ENCODE assay signal across 16 cellular contexts in the genomic region with DNA sequence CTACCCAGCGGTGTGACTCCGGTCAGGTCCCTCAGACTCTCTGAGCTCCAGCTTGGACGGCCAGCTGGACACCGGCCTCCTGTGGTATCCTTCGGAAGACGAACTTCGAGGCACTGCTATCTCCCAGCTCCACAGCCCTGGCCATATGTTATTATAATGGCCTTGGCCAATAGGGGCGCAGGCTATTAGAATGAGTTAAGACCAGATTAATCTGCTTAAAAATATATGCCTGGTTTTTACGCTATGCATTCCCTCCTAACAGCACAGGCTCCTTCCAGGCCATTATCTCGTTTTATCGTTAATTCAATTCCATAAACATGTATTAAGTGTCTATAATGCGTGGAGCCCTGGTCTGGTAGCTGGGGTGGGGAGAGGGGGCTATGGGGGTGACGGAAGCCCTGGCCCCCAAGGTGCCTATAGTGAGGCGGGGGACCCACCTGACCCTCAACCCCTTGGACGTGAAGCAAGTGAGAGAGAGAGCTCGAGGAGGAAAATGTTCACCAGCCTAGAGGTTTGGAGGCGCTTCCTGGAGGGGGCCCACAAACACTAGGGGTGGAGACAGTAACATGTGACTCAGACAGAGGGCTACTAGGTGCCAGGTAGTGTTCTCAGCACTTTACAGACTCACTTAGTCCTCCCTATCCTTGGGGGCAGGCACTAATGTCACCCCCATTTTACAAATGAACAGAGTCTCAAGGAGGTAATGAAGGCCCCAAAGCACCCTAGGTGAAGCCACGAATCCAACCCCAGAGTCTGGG. TPM values are rescaled to one million over a fixed set of nuclear protein-coding genes. Genes with fewer than 3 reads are reported as not detected.
DNase-seq lines count a peak whose midpoint lies in the region; ATAC-seq, FAIRE-seq and TF ChIP-seq lines count a peak whose summit lies in the region.
"Had no signal": no experiment of that assay in that cellular context is flagged by ENCODE, and none has a peak within 500 bp of the region (broad histone marks: within the 10 kb centered on the region; RNA-seq: fewer than 3 reads in every experiment).

No MANE protein-coding gene starts in this region.

- TF ChIP-seq RAD21 in H1 (IDR thresholded peaks at IDR 0.05 in 1 of 2, conservative IDR thresholded peaks at IDR 0.05 in 1 of 2; ENCODE audit: low read depth in 2 of 2, low read length in 2 of 2), result no peak

- H3K14ac ChIP-seq in H1 (ENCODE audit: insufficient read length), result no peak overlapping the region

- no peak overlapping the region for H3K23ac ChIP-seq in H1 (ENCODE audit: insufficient read length)

- H3K27ac ChIP-seq in H1 (ENCODE audit: low read depth, low read length), result no peak overlapping the region
- no peak overlapping the region for H3K27ac ChIP-seq in smooth muscle cell (ENCODE audit: low read depth)
- H3K27ac ChIP-seq: SK-N-MC had no signal

- ATAC-seq in SK-N-SH treated with all-trans-retinoic acid at 6 μM for 48 hours (no peak), HG03045 (IDR thresholded peaks at IDR 0.05; ENCODE audit: unreplicated experiment) (no peak)
- ATAC-seq in activated CD4-positive, CD25-positive, alpha-beta regulatory T cell treated with anti-CD3 and anti-CD28 coated beads, Interleukin-2, amount 50 U/mL, for 24 hours, result no peak

- no peak overlapping the region for H3K4ac ChIP-seq in H1 (replicated peaks; ENCODE audit: insufficient read length, low read depth, low read length)

- FAIRE-seq in H1 (lab: Jason Lieb, UNC), result no peak
- FAIRE-seq: A204.1 had no signal

- H3K4me3 ChIP-seq in BE2C (ENCODE audit: low read depth, low read length) (no peak overlapping the region), Caco-2 (ENCODE audit: low read depth, low read length) (no peak overlapping the region), H1 (ENCODE audit: extremely low read depth in 1 of 4, insufficient read depth in 2 of 4, low read depth in 3 of 4, low read length in 4 of 4) (no peak overlapping the region), smooth muscle cell (no peak overlapping the region)
- H3K4me3 ChIP-seq: SK-N-MC had no signal

- no peak overlapping the region for H4K91ac ChIP-seq in H1 (replicated peaks; ENCODE audit: insufficient read length, low read length)

- H3K23me2 ChIP-seq in H1 (ENCODE audit: low read depth, low read length), result peaks cover 5% of the 10 kb centered on the region; the same call in 1 of the 2 replicates

- no peak overlapping the region for H3K4me2 ChIP-seq in H1 (ENCODE audit: insufficient read depth in 1 of 2, low read depth in 2 of 2, low read length in 2 of 2)
- H3K4me2 ChIP-seq in smooth muscle cell, result no peak overlapping the region

- peaks cover 6% of the 10 kb centered on the region for H3K36me3 Mint-ChIP-seq in Caco-2 (ENCODE audit: insufficient read depth, unreplicated experiment)

- H3K27me3 ChIP-seq in BE2C, result no peaks in the 10 kb centered on the region
- no peaks in the 10 kb centered on the region for H3K27me3 ChIP-seq in Caco-2 (replicated peaks; ENCODE audit: control insufficient read depth, insufficient read depth, low read length)
- H3K27me3 ChIP-seq in H1 (replicated peaks in 1 of 4; ENCODE audit: control insufficient read depth in 3 of 4, extremely low read depth in 1 of 4, insufficient read depth in 3 of 4, low read length in 3 of 4), result peaks cover 0 to 7% (median 6%) of the 10 kb centered on the region in 4 experiments; a peak in 3 of 7 replicates
- peaks cover 13% of the 10 kb centered on the region for H3K27me3 ChIP-seq in smooth muscle cell (ENCODE audit: low read depth)

- CTCF ChIA-PET in Caco-2 (lab: Charles Lee), result no interaction called here
- CTCF ChIA-PET in H1 (lab: Charles Lee; ENCODE audit: partially characterized antibody), result interaction anchor here (0.8 to 4.3 kb wide), 17 partner anchors 11 to 217 kb away, joined by 3 to 26 read pairs (median 5); partner anchors contain the start of genes NDUFA6 and NFAM1

- H3K4me1 ChIP-seq in BE2C (peaks cover 50% of the 10 kb centered on the region), Caco-2 (peaks cover 56% of the 10 kb centered on the region), H1 (replicated peaks in 1 of 4; ENCODE audit: control insufficient read depth in 3 of 4, insufficient read depth in 4 of 4, low read length in 3 of 4) (peaks cover 0 to 25% (median 15%) of the 10 kb centered on the region in 4 experiments; a peak in 6 of 7 replicates), smooth muscle cell (ENCODE audit: low read depth) (peaks cover 26% of the 10 kb centered on the region)

- H3K4me1 Mint-ChIP-seq in Caco-2 (ENCODE audit: low read depth, unreplicated experiment), result peaks cover 52% of the 10 kb centered on the region

- POLR2A ChIA-PET in Caco-2 (lab: Charles Lee) (no interaction called here), H1 (lab: Charles Lee; ENCODE audit: partially characterized antibody) (no interaction called here)

- H3K79me2 ChIP-seq in H1 (ENCODE audit: control insufficient read depth in 1 of 2, insufficient read depth in 2 of 2, low read length in 2 of 2) (no peaks in the 10 kb centered on the region), smooth muscle cell (ENCODE audit: low read depth) (no peaks in the 10 kb centered on the region)

- no TSS peak for BruUV-seq in Caco-2 (replicated peaks; lab: Mats Ljungman, UMichigan)

- no peaks in the 10 kb centered on the region for H3K36me3 ChIP-seq in BE2C
- H3K36me3 ChIP-seq in Caco-2 (ENCODE audit: control insufficient read depth, insufficient read depth, low read length), result no peaks in the 10 kb centered on the region
- H3K36me3 ChIP-seq in H1 (ENCODE audit: control insufficient read depth in 2 of 4, insufficient read depth in 4 of 4, low read length in 3 of 4), result no peaks in the 10 kb centered on the region
- H3K36me3 ChIP-seq in smooth muscle cell (ENCODE audit: low read depth), result no peaks in the 10 kb centered on the region

- H2BK12ac ChIP-seq in H1 (ENCODE audit: low read depth, low read length), result no peak overlapping the region

- 88% methylated on average over 15 of the region's 18 CpGs; no CpG with 5 or more reads in 1 of the 2 experiments for WGBS in H1 (ENCODE audit: extremely low coverage in 1 of 2, insufficient coverage in 1 of 2, insufficient read length in 1 of 2, insufficient replicate concordance in 2 of 2, low coverage in 1 of 2, low lambda C conversion rate in 2 of 2, missing lambda C conversion rate in 1 of 2), 2 experiments
- 95% methylated on average over 18 of the region's 18 CpGs for WGBS in smooth muscle cell (ENCODE audit: low lambda C conversion rate)

- H2BK120ac ChIP-seq in H1 (replicated peaks; ENCODE audit: low read depth, low read length), result no peak overlapping the region

- H3F3A ChIP-seq in smooth muscle cell (ENCODE audit: low read depth), result no peaks in the 10 kb centered on the region

- DNase-seq in BE2C, result peak; percentile 73
- DNase-seq in Caco-2, result no peak
- no peak for DNase-seq in H1 (ENCODE audit: low read depth in 1 of 2, low spot score in 2 of 2)
- no peak for DNase-seq in NAMALWA (ENCODE audit: low spot score)
- DNase-seq in smooth muscle cell (lab: John Stamatoyannopoulos, UW; ENCODE audit: unreplicated experiment), result no peak
- DNase-seq: DMS 273 treated with DMSO at 0.1 percent for 48 hours, H7, MM.1S, NCI-H1417, NCI-H2029 treated with DMSO at 0.1 percent for 48 hours, NCI-H510A treated with DMSO at 0.1 percent for 48 hours had no signal

- H4K5ac ChIP-seq in H1 (ENCODE audit: insufficient read length, low read depth, low read length), result no peak overlapping the region

- no peak overlapping the region for H3K4me3 Mint-ChIP-seq in Caco-2 (ENCODE audit: unreplicated experiment)

- H3K18ac ChIP-seq in H1 (ENCODE audit: extremely low read depth, low read length), result no peak overlapping the region

- 0 out of 2 replicates have a peak, but pooled peaks cover 3% of the 10 kb centered on the region for H3K79me1 ChIP-seq in H1 (ENCODE audit: low read depth, low read length)

- no peaks in the 10 kb centered on the region for H3K27me3 Mint-ChIP-seq in Caco-2 (ENCODE audit: insufficient read depth, unreplicated experiment)

- no peak for TF ChIP-seq POLR2A in H1 (IDR thresholded peaks at IDR 0.05; ENCODE audit: control extremely low read depth in 1 of 2, low read depth in 2 of 2, low read length in 2 of 2)

- intact Hi-C loops in Caco-2 (cut with micrococcal nuclease; ENCODE audit: unreplicated experiment), result no loop called here

- H4K20me1 ChIP-seq in H1 (replicated peaks in 1 of 2; ENCODE audit: control insufficient read depth in 1 of 2, insufficient read depth in 2 of 2, low read length in 2 of 2), result peaks cover 2 to 11% of the 10 kb centered on the region in 2 experiments
- peaks cover 44% of the 10 kb centered on the region for H4K20me1 ChIP-seq in smooth muscle cell (ENCODE audit: low read depth)

- no peak overlapping the region for H3K56ac ChIP-seq in H1 (replicated peaks; ENCODE audit: insufficient read length, low read depth, low read length)

- no peak overlapping the region for H2BK15ac ChIP-seq in H1 (ENCODE audit: low read length)

- H3K9me3 ChIP-seq in BE2C (no peaks in the 10 kb centered on the region), Caco-2 (no peaks in the 10 kb centered on the region), H1 (ENCODE audit: insufficient read depth in 2 of 2, low read depth in 1 of 2, low read length in 1 of 2) (no peaks in the 10 kb centered on the region), smooth muscle cell (replicated peaks; ENCODE audit: low read depth) (no peaks in the 10 kb centered on the region)

- H2BK20ac ChIP-seq in H1 (ENCODE audit: low read length), result no peak overlapping the region

- no peak overlapping the region for H2AK5ac ChIP-seq in H1 (ENCODE audit: low read depth, low read length)

- H3K9me3 Mint-ChIP-seq in Caco-2 (ENCODE audit: unreplicated experiment), result no peaks in the 10 kb centered on the region

- TF ChIP-seq EP300 in H1 (IDR thresholded peaks at IDR 0.05; ENCODE audit: borderline replicate concordance in 1 of 2, low read depth in 2 of 2, low read length in 2 of 2), result no peak

- TF ChIP-seq CTCF in BE2C (IDR thresholded peaks at IDR 0.05; ENCODE audit: low read depth, low read length) (peak; percentile 34), Caco-2 (IDR thresholded peaks at IDR 0.05; ENCODE audit: insufficient read depth in 1 of 2, low read depth in 1 of 2, low read length in 1 of 2, severe bottlenecking in 1 of 2, unreplicated experiment in 1 of 2) (no peak), H1 (IDR thresholded peaks at IDR 0.05; ENCODE audit: control extremely low read depth in 1 of 3, insufficient read depth in 1 of 3, low read depth in 1 of 3, low read length in 3 of 3) (no peak), smooth muscle cell (IDR thresholded peaks at IDR 0.05; ENCODE audit: borderline replicate concordance, insufficient read depth, poor library complexity, severe bottlenecking) (no peak)

- H2AFZ ChIP-seq in H1 (ENCODE audit: low read length), result no peak overlapping the region
- no peak overlapping the region for H2AFZ ChIP-seq in smooth muscle cell (ENCODE audit: low read depth)

- peak overlapping the region; percentile 51 for H3K27ac Mint-ChIP-seq in Caco-2 (ENCODE audit: unreplicated experiment)

- H4K8ac ChIP-seq in H1 (ENCODE audit: extremely low read depth, insufficient read depth, low read length), result peak overlapping the region; percentile 51; the same call in 1 of the 2 replicates

- H3K9ac ChIP-seq in H1 (replicated peaks in 1 of 4; ENCODE audit: extremely low read depth in 1 of 4, low read depth in 3 of 4, low read length in 3 of 4), result no peak overlapping the region
- H3K9ac ChIP-seq in smooth muscle cell (ENCODE audit: low read depth), result no peak overlapping the region

- no peak overlapping the region for H2BK5ac ChIP-seq in H1 (ENCODE audit: low read depth, low read length)

RNA-seq across cellular contexts. Expression of gene TCF20, which starts 37.5 kb away (rescaled TPM):
- polyA plus RNA-seq in BE2C (2012; ENCODE audit: insufficient read depth, insufficient read length, low read depth), result 73.0 TPM
- total RNA-seq in Caco-2 (2022) (81.7 and 82.7 TPM in 2 replicates), smooth muscle cell (23.3 and 26.8 TPM in 2 replicates)
- total RNA-seq in H1 (2021; fragmentation: NEBNext Ultra II Directional; extraction: Animal tissue kit (Norgen Biotek cat#: 25700)), result 79.8 and 80.4 TPM in 2 replicates
- polyA plus RNA-seq in H1 (2011; rRNA removed) (22.0 and 23.3 TPM in 2 replicates), smooth muscle cell (3.4 and 3.7 TPM in 2 replicates)
- polyA plus RNA-seq in H1 (2011; cell fraction: cytosol; rRNA removed), result 30.3 TPM
- 38.0 TPM for polyA plus RNA-seq in H1 (2011; cell fraction: nucleus; rRNA removed)
- 32.2 to 35.2 TPM (median 33.5 TPM) in 4 replicates for polyA plus RNA-seq in H1 (2012, experiment 1 of 2)
- 6.0 TPM for polyA plus RNA-seq in H1 (2012, experiment 2 of 2)
- 23.5 TPM for polyA plus RNA-seq in H1 (2013, experiment 1 of 2)
- 22.7 TPM for polyA plus RNA-seq in H1 (2013, experiment 2 of 2)
- polyA minus RNA-seq in H1 (2011; rRNA and poly(A)+ RNA removed), result 101 TPM in 2 replicates
- 35.6 TPM for polyA minus RNA-seq in H1 (2011; cell fraction: cytosol; rRNA and poly(A)+ RNA removed)
- polyA minus RNA-seq in H1 (2011; cell fraction: nucleus; rRNA and poly(A)+ RNA removed), result 74.0 TPM
